ENCODE assay signal across 1 cellular context in the genomic region with DNA sequence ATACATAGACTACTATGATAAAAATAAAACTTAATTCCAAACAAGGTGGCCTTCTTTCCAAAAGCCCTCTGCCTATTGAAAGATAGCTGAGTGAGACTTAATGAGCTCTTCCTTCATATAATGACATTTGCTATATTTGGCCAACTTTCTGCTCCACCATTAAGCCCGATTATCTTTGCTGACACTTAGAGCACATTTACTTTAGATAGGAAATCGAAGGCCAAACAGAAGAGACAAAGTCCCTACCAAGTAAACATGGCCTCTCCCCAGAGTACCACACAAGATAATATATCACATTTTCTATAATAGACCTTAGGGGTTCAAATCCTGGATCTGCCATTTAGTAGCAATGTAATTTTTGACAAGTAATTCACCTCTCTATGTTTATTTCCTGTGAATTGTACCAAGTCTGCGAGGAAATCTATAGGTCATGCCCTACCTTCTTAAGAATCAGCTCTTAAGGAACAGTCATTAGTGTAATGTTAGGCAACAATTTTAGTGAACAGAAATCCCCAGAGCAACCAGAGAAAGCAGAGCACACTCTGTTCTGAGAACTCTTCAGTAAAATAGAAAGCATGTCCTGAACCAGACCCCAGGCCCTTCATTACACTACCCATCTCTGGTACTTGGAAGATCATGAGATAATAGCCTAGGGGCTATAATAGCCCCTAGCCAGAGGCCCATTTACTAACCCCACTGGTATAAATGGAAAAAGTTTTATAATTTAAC.
A peak's percentile ranks its signal among the peaks of the same experiment; 100 is the strongest.
TF ChIP-seq lines count a peak whose summit lies in the region.

No MANE protein-coding gene starts in this region.

TF ChIP-seq in HepG2, 621 proteins besides CTCF, POLR2A, EP300 and RAD21 (continues in another document):
- TF ChIP-seq ZNF776 (CRISPR knock-in tag; IDR thresholded peaks at IDR 0.05) (no peak), ZNF180 (CRISPR knock-in tag; IDR thresholded peaks at IDR 0.05; ENCODE audit: borderline replicate concordance, low read depth) (no peak), ZHX1 (CRISPR knock-in tag; IDR thresholded peaks at IDR 0.05; ENCODE audit: low read depth) (no peak), MEF2D (CRISPR knock-in tag; IDR thresholded peaks at IDR 0.05) (0 out of 2 replicates have a peak, but pooled peaks have one; percentile 30), ZNF337 (CRISPR knock-in tag; IDR thresholded peaks at IDR 0.05; ENCODE audit: borderline replicate concordance, low read depth) (no peak), NFRKB (IDR thresholded peaks at IDR 0.05) (no peak), CSRNP1 (CRISPR knock-in tag; IDR thresholded peaks at IDR 0.05) (no peak), POGZ (CRISPR knock-in tag; IDR thresholded peaks at IDR 0.05) (peak; percentile 43), SP2 (CRISPR knock-in tag; IDR thresholded peaks at IDR 0.05) (no peak), FOXP1 (IDR thresholded peaks at IDR 0.05) (no peak), FOXP1 (CRISPR knock-in tag; IDR thresholded peaks at IDR 0.05) (peak; percentile 20; the same call in 1 of the 2 replicates), KDM6A (CRISPR knock-in tag; IDR thresholded peaks at IDR 0.05; ENCODE audit: low read depth) (0 out of 2 replicates have a peak, but pooled peaks have one; percentile 24), CBX2 (IDR thresholded peaks at IDR 0.05; ENCODE audit: low read depth, low read length) (no peak), CBX2 (CRISPR knock-in tag; IDR thresholded peaks at IDR 0.05; ENCODE audit: low read depth) (no peak), SAP130 (CRISPR knock-in tag; IDR thresholded peaks at IDR 0.05; ENCODE audit: low read depth) (0 out of 2 replicates have a peak, but pooled peaks have one; percentile 26), XBP1 (CRISPR knock-in tag; IDR thresholded peaks at IDR 0.05) (no peak), PHF8 (CRISPR knock-in tag; IDR thresholded peaks at IDR 0.05) (no peak), PITX1 (CRISPR knock-in tag; IDR thresholded peaks at IDR 0.05) (peak; percentile 36; the same call in 1 of the 2 replicates), HCFC1 (IDR thresholded peaks at IDR 0.05; ENCODE audit: low read depth, low read length) (no peak), MXI1 (IDR thresholded peaks at IDR 0.05; ENCODE audit: borderline replicate concordance, low read depth, low read length) (no peak), TARDBP (CRISPR knock-in tag; IDR thresholded peaks at IDR 0.05) (no peak), BCL3 (CRISPR knock-in tag; IDR thresholded peaks at IDR 0.05) (no peak), PREB (CRISPR knock-in tag; IDR thresholded peaks at IDR 0.05) (no peak)
- TF ChIP-seq, protein P1, sequence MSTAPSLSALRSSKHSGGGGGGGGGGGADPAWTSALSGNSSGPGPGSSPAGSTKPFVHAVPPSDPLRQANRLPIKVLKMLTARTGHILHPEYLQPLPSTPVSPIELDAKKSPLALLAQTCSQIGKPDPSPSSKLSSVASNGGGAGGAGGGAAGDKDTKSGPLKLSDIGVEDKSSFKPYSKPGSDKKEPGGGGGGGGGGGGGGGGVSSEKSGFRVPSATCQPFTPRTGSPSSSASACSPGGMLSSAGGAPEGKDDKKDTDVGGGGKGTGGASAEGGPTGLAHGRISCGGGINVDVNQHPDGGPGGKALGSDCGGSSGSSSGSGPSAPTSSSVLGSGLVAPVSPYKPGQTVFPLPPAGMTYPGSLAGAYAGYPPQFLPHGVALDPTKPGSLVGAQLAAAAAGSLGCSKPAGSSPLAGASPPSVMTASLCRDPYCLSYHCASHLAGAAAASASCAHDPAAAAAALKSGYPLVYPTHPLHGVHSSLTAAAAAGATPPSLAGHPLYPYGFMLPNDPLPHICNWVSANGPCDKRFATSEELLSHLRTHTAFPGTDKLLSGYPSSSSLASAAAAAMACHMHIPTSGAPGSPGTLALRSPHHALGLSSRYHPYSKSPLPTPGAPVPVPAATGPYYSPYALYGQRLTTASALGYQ (CRISPR knock-in tag; IDR thresholded peaks at IDR 0.05) = no peak
- TF ChIP-seq, protein P2, sequence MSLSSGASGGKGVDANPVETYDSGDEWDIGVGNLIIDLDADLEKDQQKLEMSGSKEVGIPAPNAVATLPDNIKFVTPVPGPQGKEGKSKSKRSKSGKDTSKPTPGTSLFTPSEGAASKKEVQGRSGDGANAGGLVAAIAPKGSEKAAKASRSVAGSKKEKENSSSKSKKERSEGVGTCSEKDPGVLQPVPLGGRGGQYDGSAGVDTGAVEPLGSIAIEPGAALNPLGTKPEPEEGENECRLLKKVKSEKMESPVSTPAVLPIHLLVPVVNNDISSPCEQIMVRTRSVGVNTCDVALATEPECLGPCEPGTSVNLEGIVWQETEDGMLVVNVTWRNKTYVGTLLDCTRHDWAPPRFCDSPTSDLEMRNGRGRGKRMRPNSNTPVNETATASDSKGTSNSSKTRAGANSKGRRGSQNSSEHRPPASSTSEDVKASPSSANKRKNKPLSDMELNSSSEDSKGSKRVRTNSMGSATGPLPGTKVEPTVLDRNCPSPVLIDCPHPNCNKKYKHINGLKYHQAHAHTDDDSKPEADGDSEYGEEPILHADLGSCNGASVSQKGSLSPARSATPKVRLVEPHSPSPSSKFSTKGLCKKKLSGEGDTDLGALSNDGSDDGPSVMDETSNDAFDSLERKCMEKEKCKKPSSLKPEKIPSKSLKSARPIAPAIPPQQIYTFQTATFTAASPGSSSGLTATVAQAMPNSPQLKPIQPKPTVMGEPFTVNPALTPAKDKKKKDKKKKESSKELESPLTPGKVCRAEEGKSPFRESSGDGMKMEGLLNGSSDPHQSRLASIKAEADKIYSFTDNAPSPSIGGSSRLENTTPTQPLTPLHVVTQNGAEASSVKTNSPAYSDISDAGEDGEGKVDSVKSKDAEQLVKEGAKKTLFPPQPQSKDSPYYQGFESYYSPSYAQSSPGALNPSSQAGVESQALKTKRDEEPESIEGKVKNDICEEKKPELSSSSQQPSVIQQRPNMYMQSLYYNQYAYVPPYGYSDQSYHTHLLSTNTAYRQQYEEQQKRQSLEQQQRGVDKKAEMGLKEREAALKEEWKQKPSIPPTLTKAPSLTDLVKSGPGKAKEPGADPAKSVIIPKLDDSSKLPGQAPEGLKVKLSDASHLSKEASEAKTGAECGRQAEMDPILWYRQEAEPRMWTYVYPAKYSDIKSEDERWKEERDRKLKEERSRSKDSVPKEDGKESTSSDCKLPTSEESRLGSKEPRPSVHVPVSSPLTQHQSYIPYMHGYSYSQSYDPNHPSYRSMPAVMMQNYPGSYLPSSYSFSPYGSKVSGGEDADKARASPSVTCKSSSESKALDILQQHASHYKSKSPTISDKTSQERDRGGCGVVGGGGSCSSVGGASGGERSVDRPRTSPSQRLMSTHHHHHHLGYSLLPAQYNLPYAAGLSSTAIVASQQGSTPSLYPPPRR (CRISPR knock-in tag; IDR thresholded peaks at IDR 0.05; ENCODE audit: borderline replicate concordance) = peak; percentile 43; the same call in 1 of the 2 replicates
- TF ChIP-seq, protein P3, sequence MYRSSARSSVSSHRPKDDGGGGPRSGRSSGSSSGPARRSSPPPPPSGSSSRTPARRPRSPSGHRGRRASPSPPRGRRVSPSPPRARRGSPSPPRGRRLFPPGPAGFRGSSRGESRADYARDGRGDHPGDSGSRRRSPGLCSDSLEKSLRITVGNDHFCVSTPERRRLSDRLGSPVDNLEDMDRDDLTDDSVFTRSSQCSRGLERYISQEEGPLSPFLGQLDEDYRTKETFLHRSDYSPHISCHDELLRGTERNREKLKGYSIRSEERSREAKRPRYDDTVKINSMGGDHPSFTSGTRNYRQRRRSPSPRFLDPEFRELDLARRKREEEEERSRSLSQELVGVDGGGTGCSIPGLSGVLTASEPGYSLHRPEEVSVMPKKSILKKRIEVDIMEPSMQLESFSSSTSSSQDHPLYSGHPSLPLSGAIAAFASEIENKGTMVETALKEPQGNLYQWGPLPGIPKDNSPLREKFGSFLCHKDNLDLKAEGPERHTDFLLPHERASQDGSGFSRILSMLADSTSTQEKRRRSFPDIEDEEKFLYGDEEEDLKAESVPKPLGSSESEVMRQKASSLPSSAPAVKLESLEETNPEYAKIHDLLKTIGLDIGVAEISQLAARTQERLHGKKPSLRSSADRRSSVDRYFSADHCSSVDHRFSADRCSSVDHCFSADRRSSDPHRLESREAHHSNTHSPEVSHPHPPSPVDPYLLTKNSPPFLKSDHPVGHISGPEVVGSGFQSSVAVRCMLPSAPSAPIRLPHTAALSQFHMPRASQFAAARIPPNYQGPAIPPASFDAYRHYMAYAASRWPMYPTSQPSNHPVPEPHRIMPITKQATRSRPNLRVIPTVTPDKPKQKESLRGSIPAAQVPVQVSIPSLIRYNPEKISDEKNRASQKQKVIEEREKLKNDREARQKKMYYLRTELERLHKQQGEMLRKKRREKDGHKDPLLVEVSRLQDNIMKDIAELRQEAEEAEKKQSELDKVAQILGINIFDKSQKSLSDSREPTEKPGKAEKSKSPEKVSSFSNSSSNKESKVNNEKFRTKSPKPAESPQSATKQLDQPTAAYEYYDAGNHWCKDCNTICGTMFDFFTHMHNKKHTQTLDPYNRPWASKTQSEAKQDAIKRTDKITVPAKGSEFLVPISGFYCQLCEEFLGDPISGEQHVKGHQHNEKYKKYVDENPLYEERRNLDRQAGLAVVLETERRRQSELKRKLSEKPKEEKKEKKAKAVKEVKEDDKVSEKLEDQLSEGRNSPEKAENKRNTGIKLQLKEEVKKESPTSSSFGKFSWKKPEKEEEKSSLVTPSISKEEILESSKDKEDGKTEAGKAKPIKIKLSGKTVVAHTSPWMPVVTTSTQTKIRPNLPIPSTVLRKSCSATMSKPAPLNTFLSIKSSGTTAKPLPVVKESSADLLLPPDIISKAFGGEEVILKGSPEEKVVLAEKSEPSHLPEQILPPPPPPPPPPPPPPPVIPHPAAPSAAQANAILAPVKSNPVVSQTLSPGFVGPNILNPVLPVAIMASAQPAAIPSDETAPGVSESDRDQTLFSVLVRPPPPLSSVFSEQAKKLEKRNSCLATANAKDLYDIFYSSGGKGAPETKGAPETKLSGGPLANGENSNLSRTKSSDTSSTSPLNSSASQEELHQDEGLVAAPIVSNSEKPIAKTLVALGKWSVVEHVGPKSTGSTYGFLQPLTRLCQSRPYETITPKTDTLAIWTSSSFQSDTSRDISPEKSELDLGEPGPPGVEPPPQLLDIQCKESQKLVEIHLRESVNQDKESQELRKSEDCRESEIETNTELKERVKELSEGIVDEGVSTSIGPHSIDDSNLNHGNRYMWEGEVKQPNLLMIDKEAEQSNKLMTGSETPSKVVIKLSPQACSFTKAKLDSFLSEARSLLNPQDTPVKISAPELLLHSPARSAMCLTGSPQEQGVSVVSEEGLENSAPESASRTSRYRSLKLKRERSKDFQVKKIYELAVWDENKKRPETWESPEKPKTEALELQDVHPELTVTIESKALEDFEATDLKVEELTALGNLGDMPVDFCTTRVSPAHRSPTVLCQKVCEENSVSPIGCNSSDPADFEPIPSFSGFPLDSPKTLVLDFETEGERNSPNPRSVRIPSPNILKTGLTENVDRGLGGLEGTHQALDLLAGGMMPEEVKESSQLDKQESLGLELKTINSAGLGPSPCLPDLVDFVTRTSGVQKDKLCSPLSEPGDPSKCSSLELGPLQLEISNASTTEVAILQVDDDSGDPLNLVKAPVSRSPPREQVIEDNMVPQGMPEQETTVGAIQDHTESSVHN (CRISPR knock-in tag; IDR thresholded peaks at IDR 0.05) = no peak
